ENCODE assay signal across 1 cellular context in the genomic region with DNA sequence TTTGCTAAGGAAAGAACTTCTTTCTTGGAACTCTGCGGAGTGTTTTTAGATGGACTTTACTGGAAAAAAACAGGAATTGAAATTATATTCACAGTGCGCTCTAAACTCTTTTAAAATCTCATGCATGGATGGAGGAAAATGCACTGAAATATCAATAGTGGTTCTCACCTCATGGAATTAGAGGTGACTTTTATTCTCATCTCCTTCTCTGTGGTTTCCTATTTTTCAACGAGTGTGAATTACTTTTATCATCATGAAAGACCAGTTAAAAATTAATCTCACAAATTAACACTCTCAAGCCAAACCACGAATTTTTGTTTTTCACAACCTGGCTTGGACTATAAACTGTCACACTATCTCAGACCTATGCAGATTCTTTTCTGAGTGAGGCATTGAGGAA.
TF ChIP-seq lines count a peak whose summit lies in the region.

No MANE protein-coding gene starts in this region.

TF ChIP-seq in GM12878, 131 proteins besides CTCF, POLR2A, EP300 and RAD21:
- TF ChIP-seq CREB1 (IDR thresholded peaks at IDR 0.05; ENCODE audit: low read depth) = no peak
- TF ChIP-seq IKZF1 (conservative IDR thresholded peaks at IDR 0.05) = peak; percentile 76
- TF ChIP-seq NR2C1 (IDR thresholded peaks at IDR 0.05) = no peak
- TF ChIP-seq ZNF217 (IDR thresholded peaks at IDR 0.05) = 0 out of 2 replicates have a peak, but pooled peaks have one; percentile 57
- no peak for TF ChIP-seq ZNF622 (IDR thresholded peaks at IDR 0.05)
- no peak for TF ChIP-seq MTA3 (IDR thresholded peaks at IDR 0.05; ENCODE audit: borderline replicate concordance, low read length)
- no peak for TF ChIP-seq HCFC1 (IDR thresholded peaks at IDR 0.05; ENCODE audit: low read length)
- no peak for TF ChIP-seq ZZZ3 (IDR thresholded peaks at IDR 0.05; ENCODE audit: control insufficient read depth, insufficient read length, low read depth)
- TF ChIP-seq ZNF24 (IDR thresholded peaks at IDR 0.05) = 0 out of 2 replicates have a peak, but pooled peaks have one; percentile 58
- no peak for TF ChIP-seq EZH2 (IDR thresholded peaks at IDR 0.05; ENCODE audit: borderline replicate concordance, control insufficient read depth, low read depth, low read length)
- no peak for TF ChIP-seq GABPA (IDR thresholded peaks at IDR 0.05; ENCODE audit: low read depth)
- no peak for TF ChIP-seq MYB (IDR thresholded peaks at IDR 0.05; ENCODE audit: borderline replicate concordance, low read depth, low read length)
- TF ChIP-seq GATAD2B (conservative IDR thresholded peaks at IDR 0.05; ENCODE audit: low read depth) = 0 out of 2 replicates have a peak, but pooled peaks have one; percentile 51
- TF ChIP-seq CBX5 (IDR thresholded peaks at IDR 0.05; ENCODE audit: low read depth) = no peak
- no peak for TF ChIP-seq MYC (IDR thresholded peaks at IDR 0.05; ENCODE audit: insufficient read depth, insufficient read length, insufficient replicate concordance, low read length, severe bottlenecking)
- TF ChIP-seq, protein P1, sequence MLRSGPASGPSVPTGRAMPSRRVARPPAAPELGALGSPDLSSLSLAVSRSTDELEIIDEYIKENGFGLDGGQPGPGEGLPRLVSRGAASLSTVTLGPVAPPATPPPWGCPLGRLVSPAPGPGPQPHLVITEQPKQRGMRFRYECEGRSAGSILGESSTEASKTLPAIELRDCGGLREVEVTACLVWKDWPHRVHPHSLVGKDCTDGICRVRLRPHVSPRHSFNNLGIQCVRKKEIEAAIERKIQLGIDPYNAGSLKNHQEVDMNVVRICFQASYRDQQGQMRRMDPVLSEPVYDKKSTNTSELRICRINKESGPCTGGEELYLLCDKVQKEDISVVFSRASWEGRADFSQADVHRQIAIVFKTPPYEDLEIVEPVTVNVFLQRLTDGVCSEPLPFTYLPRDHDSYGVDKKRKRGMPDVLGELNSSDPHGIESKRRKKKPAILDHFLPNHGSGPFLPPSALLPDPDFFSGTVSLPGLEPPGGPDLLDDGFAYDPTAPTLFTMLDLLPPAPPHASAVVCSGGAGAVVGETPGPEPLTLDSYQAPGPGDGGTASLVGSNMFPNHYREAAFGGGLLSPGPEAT (IDR thresholded peaks at IDR 0.05; ENCODE audit: low read depth) = peak; percentile 58; the same call in 1 of the 2 replicates
- no peak for TF ChIP-seq FOXK2 (IDR thresholded peaks at IDR 0.05)
- no peak for TF ChIP-seq BACH1 (IDR thresholded peaks at IDR 0.05; ENCODE audit: borderline replicate concordance)
- TF ChIP-seq IKZF2 (IDR thresholded peaks at IDR 0.05) = peak; percentile 84 to 90
- TF ChIP-seq, protein P2, sequence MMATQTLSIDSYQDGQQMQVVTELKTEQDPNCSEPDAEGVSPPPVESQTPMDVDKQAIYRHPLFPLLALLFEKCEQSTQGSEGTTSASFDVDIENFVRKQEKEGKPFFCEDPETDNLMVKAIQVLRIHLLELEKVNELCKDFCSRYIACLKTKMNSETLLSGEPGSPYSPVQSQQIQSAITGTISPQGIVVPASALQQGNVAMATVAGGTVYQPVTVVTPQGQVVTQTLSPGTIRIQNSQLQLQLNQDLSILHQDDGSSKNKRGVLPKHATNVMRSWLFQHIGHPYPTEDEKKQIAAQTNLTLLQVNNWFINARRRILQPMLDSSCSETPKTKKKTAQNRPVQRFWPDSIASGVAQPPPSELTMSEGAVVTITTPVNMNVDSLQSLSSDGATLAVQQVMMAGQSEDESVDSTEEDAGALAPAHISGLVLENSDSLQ (IDR thresholded peaks at IDR 0.05) = no peak
- TF ChIP-seq BHLHE40 (IDR thresholded peaks at IDR 0.05; ENCODE audit: borderline replicate concordance in 1 of 2, low read depth in 2 of 2, low read length in 1 of 2) = peak in 1 of 2 experiments; percentile 26; a peak in 1 of 4 replicates
- TF ChIP-seq SREBF1 (IDR thresholded peaks at IDR 0.05; ENCODE audit: low read length) = no peak
- TF ChIP-seq, protein P3, sequence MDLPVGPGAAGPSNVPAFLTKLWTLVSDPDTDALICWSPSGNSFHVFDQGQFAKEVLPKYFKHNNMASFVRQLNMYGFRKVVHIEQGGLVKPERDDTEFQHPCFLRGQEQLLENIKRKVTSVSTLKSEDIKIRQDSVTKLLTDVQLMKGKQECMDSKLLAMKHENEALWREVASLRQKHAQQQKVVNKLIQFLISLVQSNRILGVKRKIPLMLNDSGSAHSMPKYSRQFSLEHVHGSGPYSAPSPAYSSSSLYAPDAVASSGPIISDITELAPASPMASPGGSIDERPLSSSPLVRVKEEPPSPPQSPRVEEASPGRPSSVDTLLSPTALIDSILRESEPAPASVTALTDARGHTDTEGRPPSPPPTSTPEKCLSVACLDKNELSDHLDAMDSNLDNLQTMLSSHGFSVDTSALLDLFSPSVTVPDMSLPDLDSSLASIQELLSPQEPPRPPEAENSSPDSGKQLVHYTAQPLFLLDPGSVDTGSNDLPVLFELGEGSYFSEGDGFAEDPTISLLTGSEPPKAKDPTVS (IDR thresholded peaks at IDR 0.05; ENCODE audit: low read depth, low read length) = no peak
- TF ChIP-seq ATF7 (IDR thresholded peaks at IDR 0.05; ENCODE audit: low read depth) = 0 out of 2 replicates have a peak, but pooled peaks have one; percentile 32
- TF ChIP-seq BMI1 (IDR thresholded peaks at IDR 0.05; ENCODE audit: borderline replicate concordance) = peak; percentile 66; the same call in 1 of the 2 replicates
- no peak for TF ChIP-seq SRF (IDR thresholded peaks at IDR 0.05; ENCODE audit: low read depth in 2 of 2, low read length in 2 of 2)
- TF ChIP-seq MTA2 (IDR thresholded peaks at IDR 0.05; ENCODE audit: low read depth) = peak; percentile 92
- peak; percentile 36; the same call in 1 of the 2 replicates for TF ChIP-seq NR2F1 (conservative IDR thresholded peaks at IDR 0.05)
- TF ChIP-seq MEF2B (IDR thresholded peaks at IDR 0.05; ENCODE audit: partially characterized antibody, poor library complexity, severe bottlenecking) = peak; percentile 28
- TF ChIP-seq, protein P4, sequence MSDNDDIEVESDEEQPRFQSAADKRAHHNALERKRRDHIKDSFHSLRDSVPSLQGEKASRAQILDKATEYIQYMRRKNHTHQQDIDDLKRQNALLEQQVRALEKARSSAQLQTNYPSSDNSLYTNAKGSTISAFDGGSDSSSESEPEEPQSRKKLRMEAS (IDR thresholded peaks at IDR 0.05; ENCODE audit: low read depth, low read length) = no peak
- TF ChIP-seq JUNB (IDR thresholded peaks at IDR 0.05) = no peak
- TF ChIP-seq, protein P5, sequence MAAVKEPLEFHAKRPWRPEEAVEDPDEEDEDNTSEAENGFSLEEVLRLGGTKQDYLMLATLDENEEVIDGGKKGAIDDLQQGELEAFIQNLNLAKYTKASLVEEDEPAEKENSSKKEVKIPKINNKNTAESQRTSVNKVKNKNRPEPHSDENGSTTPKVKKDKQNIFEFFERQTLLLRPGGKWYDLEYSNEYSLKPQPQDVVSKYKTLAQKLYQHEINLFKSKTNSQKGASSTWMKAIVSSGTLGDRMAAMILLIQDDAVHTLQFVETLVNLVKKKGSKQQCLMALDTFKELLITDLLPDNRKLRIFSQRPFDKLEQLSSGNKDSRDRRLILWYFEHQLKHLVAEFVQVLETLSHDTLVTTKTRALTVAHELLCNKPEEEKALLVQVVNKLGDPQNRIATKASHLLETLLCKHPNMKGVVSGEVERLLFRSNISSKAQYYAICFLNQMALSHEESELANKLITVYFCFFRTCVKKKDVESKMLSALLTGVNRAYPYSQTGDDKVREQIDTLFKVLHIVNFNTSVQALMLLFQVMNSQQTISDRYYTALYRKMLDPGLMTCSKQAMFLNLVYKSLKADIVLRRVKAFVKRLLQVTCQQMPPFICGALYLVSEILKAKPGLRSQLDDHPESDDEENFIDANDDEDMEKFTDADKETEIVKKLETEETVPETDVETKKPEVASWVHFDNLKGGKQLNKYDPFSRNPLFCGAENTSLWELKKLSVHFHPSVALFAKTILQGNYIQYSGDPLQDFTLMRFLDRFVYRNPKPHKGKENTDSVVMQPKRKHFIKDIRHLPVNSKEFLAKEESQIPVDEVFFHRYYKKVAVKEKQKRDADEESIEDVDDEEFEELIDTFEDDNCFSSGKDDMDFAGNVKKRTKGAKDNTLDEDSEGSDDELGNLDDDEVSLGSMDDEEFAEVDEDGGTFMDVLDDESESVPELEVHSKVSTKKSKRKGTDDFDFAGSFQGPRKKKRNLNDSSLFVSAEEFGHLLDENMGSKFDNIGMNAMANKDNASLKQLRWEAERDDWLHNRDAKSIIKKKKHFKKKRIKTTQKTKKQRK (IDR thresholded peaks at IDR 0.05; ENCODE audit: low read depth, low read length) = no peak
